Comparison of ENCODE assay signal across 9 cellular contexts in the genomic region with DNA sequence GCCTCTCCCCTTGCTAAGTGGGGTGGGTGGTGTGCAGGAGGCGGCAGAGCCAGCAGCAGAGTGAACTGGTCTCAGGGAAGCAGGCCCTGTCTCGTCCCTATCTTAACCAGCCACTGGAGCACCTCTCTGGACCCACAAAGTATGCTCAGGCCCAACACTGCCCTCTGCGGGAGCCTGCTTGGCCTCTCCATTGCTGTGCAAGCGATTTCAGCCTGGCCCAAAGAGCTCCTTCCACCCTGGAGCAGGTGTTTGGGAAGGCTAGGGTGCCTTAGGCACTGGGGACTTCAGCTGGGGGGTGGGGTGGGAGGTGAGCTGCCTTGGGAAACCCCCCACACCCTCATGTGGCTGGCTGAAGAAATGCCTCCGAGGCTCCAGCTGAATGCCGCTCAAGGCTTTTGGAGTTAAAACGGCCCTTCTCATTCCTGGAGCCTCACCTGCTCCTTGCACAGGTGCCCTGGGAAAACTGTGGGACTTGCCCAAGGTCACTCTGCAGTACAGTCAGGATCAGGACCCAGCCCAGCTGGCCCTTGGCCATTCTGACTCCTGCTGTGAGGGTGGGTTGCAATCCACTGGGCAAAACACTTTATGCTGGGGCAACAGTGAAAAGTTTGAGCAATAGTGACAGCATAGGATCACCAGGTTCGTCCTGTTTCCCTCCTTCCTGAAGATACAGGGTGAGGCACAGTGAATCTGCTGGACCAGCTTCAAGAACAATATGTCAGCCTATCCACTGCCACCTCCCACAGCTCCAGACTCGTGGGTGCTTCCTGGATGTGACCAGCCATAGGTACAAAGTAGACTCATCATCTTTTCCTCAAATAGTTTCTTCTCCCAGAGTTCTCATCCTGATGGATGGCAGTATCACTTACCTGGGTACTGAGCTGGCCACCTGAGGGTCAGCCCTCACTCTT. TPM values are rescaled to one million over a fixed set of nuclear protein-coding genes. Genes with fewer than 3 reads are reported as not detected.
DNase-seq lines count a peak whose midpoint lies in the region; ATAC-seq and TF ChIP-seq lines count a peak whose summit lies in the region.
"Had no signal": no experiment of that assay in that cellular context is flagged by ENCODE, and none has a peak within 500 bp of the region (broad histone marks: within the 10 kb centered on the region; RNA-seq: fewer than 3 reads in every experiment).

No MANE protein-coding gene starts in this region.

- DNase-seq in G401 (ENCODE audit: low spot score) (peak; percentile 35), LNCaP clone FGC (ENCODE audit: low read depth) (no peak), WERI-Rb-1 (peak; percentile 88), iPS-NIHi7 (ENCODE audit: extremely low spot score) (peak; percentile 85), dorsolateral prefrontal cortex (no peak)
- DNase-seq: T-cell had no signal

- no peaks in the 10 kb centered on the region for H3K9me3 ChIP-seq in WERI-Rb-1 (ENCODE audit: severe bottlenecking)

- intact Hi-C loops in dorsolateral prefrontal cortex (cut with DNase I): loop anchor here in 1 of 2 donors (5.0 kb wide), 1 partner anchor 52 kb away; no protein-coding TSS in a partner anchor

- ATAC-seq in HG03175 (IDR thresholded peaks at IDR 0.05; ENCODE audit: unreplicated experiment): no peak
- no peak for ATAC-seq in GM21528 (IDR thresholded peaks at IDR 0.05; ENCODE audit: low FRiP score, unreplicated experiment)
- ATAC-seq in GM18873 (IDR thresholded peaks at IDR 0.05; ENCODE audit: low FRiP score, unreplicated experiment): no peak

- in situ Hi-C loops in G401 (cut with HindIII; ENCODE audit: low sequenced_read_pairs): loop anchor here (25.0 kb wide), 1 partner anchor 228 kb away; no protein-coding TSS in a partner anchor

- TF ChIP-seq CTCF in LNCaP clone FGC (IDR thresholded peaks at IDR 0.05; ENCODE audit: control insufficient read depth, extremely low read depth, insufficient read depth): peak; percentile 58
- peak; percentile 92 for TF ChIP-seq CTCF in WERI-Rb-1 (IDR thresholded peaks at IDR 0.05; ENCODE audit: low read depth, low read length)
- TF ChIP-seq CTCF in dorsolateral prefrontal cortex (IDR thresholded peaks at IDR 0.05 in 54 of 56, conservative IDR thresholded peaks at IDR 0.05 in 2 of 56; ENCODE audit: low read depth in 1 of 56, partially characterized antibody in 56 of 56): peak in 27 of 56 donors; percentile 9 to 40 (median 21)

- no peak overlapping the region for H3K4me3 ChIP-seq in LNCaP clone FGC (ENCODE audit: low read depth, low read length)
- no peak overlapping the region for H3K4me3 ChIP-seq in WERI-Rb-1 (ENCODE audit: low read depth, low read length)
- H3K4me3 ChIP-seq in dorsolateral prefrontal cortex: no peak overlapping the region

- H3K27me3 ChIP-seq in WERI-Rb-1 (ENCODE audit: insufficient read depth, low read depth, severe bottlenecking) (no peaks in the 10 kb centered on the region), dorsolateral prefrontal cortex (no peaks in the 10 kb centered on the region)

- H3K27ac ChIP-seq in WERI-Rb-1: peak overlapping the region; percentile 17; the same call in 1 of the 2 replicates
- H3K27ac ChIP-seq in dorsolateral prefrontal cortex: no peak overlapping the region

- H3K36me3 ChIP-seq in WERI-Rb-1: no peaks in the 10 kb centered on the region

RNA-seq across cellular contexts. Expression of a gene that starts 5.9 kb away (rescaled TPM):
- total RNA-seq in G401 (2014; rRNA removed; shearing (Covaris generic)): 30.5 and 34.9 TPM in 2 replicates
- 100 to 1,000 TPM in 15 of 120 experiments, 10 to 100 TPM in 105; 42.7 to 122 (median 85.2) TPM for total RNA-seq in dorsolateral prefrontal cortex

RNA-seq across cellular contexts. Expression of a gene that starts 8.6 kb away (rescaled TPM):
- not detected in 2 replicates for total RNA-seq in G401 (2014; rRNA removed; shearing (Covaris generic))
- total RNA-seq in dorsolateral prefrontal cortex: 1 to 10 TPM in 8 of 120 experiments, under 1 TPM in 34, not detected in 78; 0.22 to 2.0 (median 0.62) TPM
- total RNA-seq: T-cell had no signal

RNA-seq across cellular contexts. Expression of a gene that starts 42.4 kb away (rescaled TPM):
- 4.1 and 13.1 TPM in 2 replicates for total RNA-seq in G401 (2014; rRNA removed; shearing (Covaris generic))
- total RNA-seq in dorsolateral prefrontal cortex: 10 to 100 TPM in 119 of 120 experiments, 1 to 10 TPM in 1; 7.0 to 64.1 (median 28.9) TPM

Comparison
In these comparisons a context has a peak if more than half of its experiments do, and no peak if none do; other contexts are left out.
1. DNase-seq: peak in G401 (single experiment), WERI-Rb-1 (single experiment) and iPS-NIHi7 (single experiment); none in LNCaP clone FGC (single experiment) and dorsolateral prefrontal cortex (0 of 10).